1 cellular context compared by ENCODE assay signal in genomic region chr11:46389450-46390330, GRCh38.
TF ChIP-seq lines count a peak whose summit lies in the region.

No MANE protein-coding gene starts in this region.

TF ChIP-seq in HEK293, 187 proteins besides CTCF, POLR2A, EP300 and RAD21 (continued from another document and continues in another):
- TF ChIP-seq PRDM10 (tag by site-specific recombination; IDR thresholded peaks at IDR 0.05) (no peak), ZNF280C (tag by site-specific recombination; IDR thresholded peaks at IDR 0.05) (no peak), MZF1 (tag by site-specific recombination; IDR thresholded peaks at IDR 0.05; ENCODE audit: borderline replicate concordance) (no peak), HOXD13 (CRISPR knock-in tag; IDR thresholded peaks at IDR 0.05; ENCODE audit: borderline replicate concordance) (no peak), RBAK (tag by site-specific recombination; IDR thresholded peaks at IDR 0.05) (no peak), ZNF121 (tag by site-specific recombination; IDR thresholded peaks at IDR 0.05) (no peak), SP3 (tag by site-specific recombination; IDR thresholded peaks at IDR 0.05) (peak; percentile 38), ZNF555 (tag by site-specific recombination; conservative IDR thresholded peaks at IDR 0.05) (no peak), ZSCAN5A (tag by site-specific recombination; IDR thresholded peaks at IDR 0.05) (no peak), PRDM6 (tag by site-specific recombination; IDR thresholded peaks at IDR 0.05) (no peak), ZNF610 (tag by site-specific recombination; IDR thresholded peaks at IDR 0.05; ENCODE audit: borderline replicate concordance) (no peak), ZNF707 (tag by site-specific recombination; IDR thresholded peaks at IDR 0.05) (no peak), ZNF423 (tag by site-specific recombination; IDR thresholded peaks at IDR 0.05) (peak; percentile 58; the same call in 1 of the 2 replicates), REPIN1 (tag by site-specific recombination; IDR thresholded peaks at IDR 0.05; ENCODE audit: low read depth) (no peak), ZNF791 (tag by site-specific recombination; IDR thresholded peaks at IDR 0.05) (no peak), SP7 (tag by site-specific recombination; IDR thresholded peaks at IDR 0.05) (0 out of 2 replicates have a peak, but pooled peaks have one; percentile 39), PRDM2 (tag by site-specific recombination; IDR thresholded peaks at IDR 0.05; ENCODE audit: borderline replicate concordance) (no peak), ZBTB1 (tag by site-specific recombination; IDR thresholded peaks at IDR 0.05) (no peak), ZNF830 (tag by site-specific recombination; IDR thresholded peaks at IDR 0.05; ENCODE audit: low read depth) (no peak), ZNF704 (tag by site-specific recombination; IDR thresholded peaks at IDR 0.05) (no peak), ZNF561 (tag by site-specific recombination; IDR thresholded peaks at IDR 0.05; ENCODE audit: borderline replicate concordance) (peak; percentile 53; the same call in 1 of the 2 replicates), SCRT1 (tag by site-specific recombination; IDR thresholded peaks at IDR 0.05; ENCODE audit: borderline replicate concordance) (no peak), ZNF223 (tag by site-specific recombination; IDR thresholded peaks at IDR 0.05) (no peak), ZNF449 (tag by site-specific recombination; IDR thresholded peaks at IDR 0.05) (peak; percentile 55), ZNF623 (tag by site-specific recombination; IDR thresholded peaks at IDR 0.05) (no peak), ZSCAN30 (tag by site-specific recombination; IDR thresholded peaks at IDR 0.05) (peak; percentile 60), ZNF211 (tag by site-specific recombination; IDR thresholded peaks at IDR 0.05; ENCODE audit: low read depth) (no peak), ZNF24 (tag by site-specific recombination; IDR thresholded peaks at IDR 0.05) (no peak; the same call in 1 of the 2 replicates), ZNF362 (tag by site-specific recombination; IDR thresholded peaks at IDR 0.05) (no peak), ZNF292 (tag by site-specific recombination; IDR thresholded peaks at IDR 0.05; ENCODE audit: borderline replicate concordance, low read depth) (no peak), ZFP41 (tag by site-specific recombination; IDR thresholded peaks at IDR 0.05; ENCODE audit: borderline replicate concordance) (no peak), GLI4 (tag by site-specific recombination; IDR thresholded peaks at IDR 0.05) (no peak), ZSCAN4 (tag by site-specific recombination; IDR thresholded peaks at IDR 0.05) (peak; percentile 78), ZNF776 (tag by site-specific recombination; IDR thresholded peaks at IDR 0.05; ENCODE audit: borderline replicate concordance) (no peak), ZNF692 (tag by site-specific recombination; IDR thresholded peaks at IDR 0.05) (0 out of 2 replicates have a peak, but pooled peaks have one; percentile 21), ZNF175 (tag by site-specific recombination; IDR thresholded peaks at IDR 0.05) (no peak)
